ENCODE assay signal across 1 cellular context in genomic region chr1:109225248-109226077, GRCh38.
TF ChIP-seq lines count a peak whose summit lies in the region.

No MANE protein-coding gene starts in this region.

TF ChIP-seq in WTC11, 78 proteins besides CTCF, POLR2A, EP300 and RAD21:
- TF ChIP-seq ZNF138 (CRISPR knock-in tag; conservative IDR thresholded peaks at IDR 0.05) (no peak), NFYB (CRISPR knock-in tag; conservative IDR thresholded peaks at IDR 0.05; ENCODE audit: low read depth) (no peak), MLX (CRISPR knock-in tag; IDR thresholded peaks at IDR 0.05) (no peak), CDX4 (CRISPR knock-in tag; IDR thresholded peaks at IDR 0.05; ENCODE audit: borderline replicate concordance) (no peak), RELA (CRISPR knock-in tag; IDR thresholded peaks at IDR 0.05; ENCODE audit: borderline replicate concordance) (no peak), ZNF219 (CRISPR knock-in tag; IDR thresholded peaks at IDR 0.05; ENCODE audit: borderline replicate concordance) (no peak), ZNF425 (CRISPR knock-in tag; conservative IDR thresholded peaks at IDR 0.05) (no peak), FOXK1 (CRISPR knock-in tag; IDR thresholded peaks at IDR 0.05) (no peak), ZNF423 (CRISPR knock-in tag; IDR thresholded peaks at IDR 0.05) (no peak), ZNF512 (CRISPR knock-in tag; IDR thresholded peaks at IDR 0.05; ENCODE audit: borderline replicate concordance) (no peak), ZNF281 (CRISPR knock-in tag; IDR thresholded peaks at IDR 0.05) (no peak), SMAD3 (CRISPR knock-in tag; IDR thresholded peaks at IDR 0.05; ENCODE audit: borderline replicate concordance) (no peak), TEAD1 (CRISPR knock-in tag; IDR thresholded peaks at IDR 0.05) (no peak), PRRX2 (CRISPR knock-in tag; IDR thresholded peaks at IDR 0.05) (no peak), SMAD4 (CRISPR knock-in tag; IDR thresholded peaks at IDR 0.05) (no peak), CREM (CRISPR knock-in tag; IDR thresholded peaks at IDR 0.05) (no peak), FOXP4 (CRISPR knock-in tag; IDR thresholded peaks at IDR 0.05) (no peak), JUN (CRISPR knock-in tag; IDR thresholded peaks at IDR 0.05) (no peak), NFATC4 (CRISPR knock-in tag; IDR thresholded peaks at IDR 0.05) (no peak), STAT6 (CRISPR knock-in tag; conservative IDR thresholded peaks at IDR 0.05; ENCODE audit: low read depth) (no peak)
